In the genomic region with DNA sequence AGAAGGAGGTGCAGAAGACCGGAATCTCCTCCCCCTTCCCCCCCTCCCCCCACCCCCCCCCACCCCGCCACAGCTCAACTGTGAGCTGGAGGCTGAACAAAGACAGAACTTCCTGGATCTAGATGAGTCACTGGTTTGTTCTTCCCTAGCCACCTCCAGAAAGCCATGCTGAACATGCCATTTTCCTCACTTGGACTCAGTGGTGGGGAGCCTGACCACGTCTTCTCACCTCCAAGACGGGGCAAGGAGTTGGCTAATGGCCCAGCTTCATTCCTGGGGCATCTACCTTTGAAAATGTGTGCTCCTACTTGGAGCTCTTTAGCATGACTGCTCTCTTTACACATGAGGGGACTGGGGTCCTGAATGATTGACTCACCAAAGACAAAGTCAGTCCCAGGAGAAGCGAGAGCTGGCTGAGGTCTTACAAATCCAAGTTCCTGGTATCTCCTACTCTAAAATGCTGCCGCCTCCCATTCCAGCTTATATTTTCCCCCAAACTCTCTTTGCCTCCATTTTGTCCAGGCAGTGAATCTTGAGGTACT, we compare ENCODE assay signal across 9 cellular contexts. TPM values are rescaled to one million over a fixed set of nuclear protein-coding genes. Genes with fewer than 3 reads are reported as not detected.
DNase-seq lines count a peak whose midpoint lies in the region; ATAC-seq and TF ChIP-seq lines count a peak whose summit lies in the region.
"Had no signal": no experiment of that assay in that cellular context is flagged by ENCODE, and none has a peak within 500 bp of the region (broad histone marks: within the 10 kb centered on the region; RNA-seq: fewer than 3 reads in every experiment).

No MANE protein-coding gene starts in this region.

- H3K36me3 Mint-ChIP-seq in T-helper 17 cell (ENCODE audit: low read depth) = peaks cover 3% of the 10 kb centered on the region

- no peaks in the 10 kb centered on the region for H3K36me3 ChIP-seq in WERI-Rb-1
- H3K36me3 ChIP-seq: Peyer's patch had no signal

- no peaks in the 10 kb centered on the region for H3K27me3 ChIP-seq in WERI-Rb-1 (ENCODE audit: insufficient read depth, low read depth, severe bottlenecking)
- H3K27me3 ChIP-seq: Peyer's patch had no signal

- no peak for TF ChIP-seq CTCF in WERI-Rb-1 (IDR thresholded peaks at IDR 0.05; ENCODE audit: low read depth, low read length)

- intact Hi-C loops in head of caudate nucleus (cut with DNase I) = no loop called here

- DNase-seq in AML-193 (lab: John Stamatoyannopoulos, UW) (peak; percentile 60 to 70), HK-2 (ENCODE audit: unreplicated experiment) (peak; percentile 70), T1000 (lab: John Stamatoyannopoulos, UW) (peak; percentile 9), iris pigment epithelial cell (ENCODE audit: low read depth) (peak; percentile 73), head of caudate nucleus (no peak), T-helper 17 cell (no peak), COLO668 (lab: John Stamatoyannopoulos, UW; ENCODE audit: unreplicated experiment) (no peak), WERI-Rb-1 (no peak)
- DNase-seq: Peyer's patch had no signal

- peaks cover 42% of the 10 kb centered on the region for H3K27me3 Mint-ChIP-seq in T-helper 17 cell

- no peak for ATAC-seq in T-helper 17 cell

- H3K4me3 ChIP-seq in WERI-Rb-1 (ENCODE audit: low read depth, low read length) = no peak overlapping the region
- H3K4me3 ChIP-seq: Peyer's patch had no signal

- H3K27ac Mint-ChIP-seq in T-helper 17 cell = no peak overlapping the region

- H3K27ac ChIP-seq in WERI-Rb-1 = no peak overlapping the region

- no peaks in the 10 kb centered on the region for H3K9me3 ChIP-seq in T-helper 17 cell (ENCODE audit: control insufficient read depth, low read length, poor library complexity, severe bottlenecking)
- no peaks in the 10 kb centered on the region for H3K9me3 ChIP-seq in WERI-Rb-1 (ENCODE audit: severe bottlenecking)
- H3K9me3 ChIP-seq: Peyer's patch had no signal

- H3K4me1 Mint-ChIP-seq in T-helper 17 cell = no peaks in the 10 kb centered on the region

- no peak overlapping the region for H3K4me3 Mint-ChIP-seq in T-helper 17 cell

RNA-seq across cellular contexts. Expression of gene FZD5, which starts 22.6 kb away (rescaled TPM):
- under 1 TPM; 0.16 to 0.17 TPM for total RNA-seq in T-helper 17 cell

Comparison
In these comparisons a context has a peak if more than half of its experiments do, and no peak if none do; other contexts are left out.
1. DNase-seq: peak in AML-193 (2 of 2), HK-2 (single experiment), T1000 (single experiment) and iris pigment epithelial cell (single experiment); none in head of caudate nucleus (0 of 42), T-helper 17 cell (0 of 3), COLO668 (single experiment) and WERI-Rb-1 (single experiment).